Comparison of ENCODE assay signal across 1 cellular context in the genomic region with DNA sequence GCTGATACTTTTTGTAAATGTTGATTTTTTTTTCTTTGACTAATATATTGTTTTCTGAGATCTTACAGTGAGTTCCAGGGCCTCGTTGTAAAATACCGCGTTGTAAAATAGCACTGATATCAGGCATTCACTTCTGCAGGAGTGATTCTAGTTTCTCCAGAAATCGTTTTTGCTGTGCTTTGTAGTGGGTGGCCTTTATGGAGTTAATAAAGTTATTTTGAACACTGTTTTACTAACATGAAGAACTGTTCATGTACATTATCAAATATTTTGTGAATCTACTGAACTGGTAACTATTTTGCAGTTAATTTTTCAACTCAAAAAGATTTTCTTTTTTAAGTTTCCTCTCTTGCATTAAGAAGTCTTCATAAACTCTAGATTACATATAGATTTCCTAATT.
TF ChIP-seq lines count a peak whose summit lies in the region.

No MANE protein-coding gene starts in this region.

TF ChIP-seq in HCT116, 20 proteins besides CTCF, POLR2A, EP300 and RAD21 (continued from another document):
- TF ChIP-seq, protein P1, sequence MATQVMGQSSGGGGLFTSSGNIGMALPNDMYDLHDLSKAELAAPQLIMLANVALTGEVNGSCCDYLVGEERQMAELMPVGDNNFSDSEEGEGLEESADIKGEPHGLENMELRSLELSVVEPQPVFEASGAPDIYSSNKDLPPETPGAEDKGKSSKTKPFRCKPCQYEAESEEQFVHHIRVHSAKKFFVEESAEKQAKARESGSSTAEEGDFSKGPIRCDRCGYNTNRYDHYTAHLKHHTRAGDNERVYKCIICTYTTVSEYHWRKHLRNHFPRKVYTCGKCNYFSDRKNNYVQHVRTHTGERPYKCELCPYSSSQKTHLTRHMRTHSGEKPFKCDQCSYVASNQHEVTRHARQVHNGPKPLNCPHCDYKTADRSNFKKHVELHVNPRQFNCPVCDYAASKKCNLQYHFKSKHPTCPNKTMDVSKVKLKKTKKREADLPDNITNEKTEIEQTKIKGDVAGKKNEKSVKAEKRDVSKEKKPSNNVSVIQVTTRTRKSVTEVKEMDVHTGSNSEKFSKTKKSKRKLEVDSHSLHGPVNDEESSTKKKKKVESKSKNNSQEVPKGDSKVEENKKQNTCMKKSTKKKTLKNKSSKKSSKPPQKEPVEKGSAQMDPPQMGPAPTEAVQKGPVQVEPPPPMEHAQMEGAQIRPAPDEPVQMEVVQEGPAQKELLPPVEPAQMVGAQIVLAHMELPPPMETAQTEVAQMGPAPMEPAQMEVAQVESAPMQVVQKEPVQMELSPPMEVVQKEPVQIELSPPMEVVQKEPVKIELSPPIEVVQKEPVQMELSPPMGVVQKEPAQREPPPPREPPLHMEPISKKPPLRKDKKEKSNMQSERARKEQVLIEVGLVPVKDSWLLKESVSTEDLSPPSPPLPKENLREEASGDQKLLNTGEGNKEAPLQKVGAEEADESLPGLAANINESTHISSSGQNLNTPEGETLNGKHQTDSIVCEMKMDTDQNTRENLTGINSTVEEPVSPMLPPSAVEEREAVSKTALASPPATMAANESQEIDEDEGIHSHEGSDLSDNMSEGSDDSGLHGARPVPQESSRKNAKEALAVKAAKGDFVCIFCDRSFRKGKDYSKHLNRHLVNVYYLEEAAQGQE (IDR thresholded peaks at IDR 0.05; ENCODE audit: low read depth), result no peak
- no peak for TF ChIP-seq EZH2phosphoT487 (IDR thresholded peaks at IDR 0.05; ENCODE audit: borderline replicate concordance)
- no peak for TF ChIP-seq JUND (IDR thresholded peaks at IDR 0.05)
- no peak for TF ChIP-seq ZNF274 (IDR thresholded peaks at IDR 0.05; ENCODE audit: low read depth, low read length)
- no peak for TF ChIP-seq SP1 (IDR thresholded peaks at IDR 0.05; ENCODE audit: low read depth)
- no peak for TF ChIP-seq CBX3 (IDR thresholded peaks at IDR 0.05; ENCODE audit: low read depth)
- no peak for TF ChIP-seq CEBPB (IDR thresholded peaks at IDR 0.05; ENCODE audit: low read depth)
- no peak for TF ChIP-seq YY1 (IDR thresholded peaks at IDR 0.05; ENCODE audit: extremely low read depth, insufficient replicate concordance, low read depth, low read length)
- TF ChIP-seq SRF (IDR thresholded peaks at IDR 0.05; ENCODE audit: low read depth), result no peak
- TF ChIP-seq, protein P2, sequence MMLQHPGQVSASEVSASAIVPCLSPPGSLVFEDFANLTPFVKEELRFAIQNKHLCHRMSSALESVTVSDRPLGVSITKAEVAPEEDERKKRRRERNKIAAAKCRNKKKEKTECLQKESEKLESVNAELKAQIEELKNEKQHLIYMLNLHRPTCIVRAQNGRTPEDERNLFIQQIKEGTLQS (IDR thresholded peaks at IDR 0.05), result no peak
- TF ChIP-seq, protein P3, sequence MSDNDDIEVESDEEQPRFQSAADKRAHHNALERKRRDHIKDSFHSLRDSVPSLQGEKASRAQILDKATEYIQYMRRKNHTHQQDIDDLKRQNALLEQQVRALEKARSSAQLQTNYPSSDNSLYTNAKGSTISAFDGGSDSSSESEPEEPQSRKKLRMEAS (IDR thresholded peaks at IDR 0.05), result no peak
- TF ChIP-seq POLR2AphosphoS5 (IDR thresholded peaks at IDR 0.05; ENCODE audit: low read depth, low read length), result no peak
